Comparison of ENCODE assay signal across 8 cellular contexts in genomic region chr14:77376771-77377501, GRCh38. TPM values are rescaled to one million over a fixed set of nuclear protein-coding genes. Genes with fewer than 3 reads are reported as not detected.
DNase-seq lines count a peak whose midpoint lies in the region; ATAC-seq and TF ChIP-seq lines count a peak whose summit lies in the region.

TSS of gene SAMD15 (plus strand) at chr14:77377379. CDS start at chr14:77377419, 40 bp downstream.
TSS of gene TMED8 (minus strand) at chr14:77377094. CDS start at chr14:77377053, 41 bp downstream.

- H3K4me1 ChIP-seq in trophoblast cell (ENCODE audit: control insufficient read depth in 1 of 2, insufficient read depth in 2 of 2, low read length in 2 of 2) = peaks cover 4 to 12% of the 10 kb centered on the region in 2 experiments
- peaks cover 0 to 23% (median 16%) of the 10 kb centered on the region in 4 donors for H3K4me1 ChIP-seq in transverse colon

- peaks cover 6% of the 10 kb centered on the region for H3K79me2 ChIP-seq in trophoblast cell (ENCODE audit: control insufficient read depth, insufficient read depth, low read length, poor library complexity)

- no peak for TF ChIP-seq EP300 in transverse colon (IDR thresholded peaks at IDR 0.05; ENCODE audit: low read depth)

- peak within 1 kb of the TSS; percentile 63 for H3K18ac ChIP-seq in trophoblast cell (ENCODE audit: low read length)

- H3K4me1 Mint-ChIP-seq in HFFc6 (ENCODE audit: low read depth) = peaks cover 38% of the 10 kb centered on the region
- peaks cover 38% of the 10 kb centered on the region for H3K4me1 Mint-ChIP-seq in activated naive CD8-positive, alpha-beta T cell treated with anti-CD3 and anti-CD28 coated beads for 36 hours

- no peaks in the 10 kb centered on the region for H3K9me3 ChIP-seq in trophoblast cell (ENCODE audit: insufficient read depth, low read depth, low read length)
- no peaks in the 10 kb centered on the region for H3K9me3 ChIP-seq in transverse colon

- H2AFZ ChIP-seq in trophoblast cell (ENCODE audit: insufficient read depth, low read length, poor library complexity) = peak within 1 kb of the TSS; percentile 92

- H3K36me3 Mint-ChIP-seq in HFFc6 (ENCODE audit: low read depth) = 0 out of 2 replicates have a peak, but pooled peaks cover 10% of the 10 kb centered on the region
- H3K36me3 Mint-ChIP-seq in activated naive CD8-positive, alpha-beta T cell treated with anti-CD3 and anti-CD28 coated beads for 36 hours = peaks cover 34% of the 10 kb centered on the region

- peak within 1 kb of the TSS; percentile 93 for H3K4me3 ChIP-seq in trophoblast cell (ENCODE audit: low read depth, low read length)
- H3K4me3 ChIP-seq in transverse colon = peak within 1 kb of the TSS; percentile 80 to 99 (median 90)

- WGBS in trophoblast cell (ENCODE audit: extremely low coverage, insufficient coverage, insufficient read length) = no CpG with 5 or more reads among the region's 69 CpGs
- 1% methylated on average over 69 of the region's 69 CpGs; no CpG with 5 or more reads in 1 of the 2 donors for WGBS in transverse colon (ENCODE audit: low coverage in 1 of 2), 2 donors

- H4K91ac ChIP-seq in trophoblast cell (ENCODE audit: low read depth, low read length) = peak within 1 kb of the TSS; percentile 61

- no peaks in the 10 kb centered on the region for H3K9me3 Mint-ChIP-seq in HFFc6
- H3K9me3 Mint-ChIP-seq in activated naive CD8-positive, alpha-beta T cell treated with anti-CD3 and anti-CD28 coated beads for 36 hours = peaks cover 6% of the 10 kb centered on the region

- no peak within 1 kb of the TSS for H3K23ac ChIP-seq in trophoblast cell (ENCODE audit: low read length)

- peak within 1 kb of the TSS; percentile 61 for H4K12ac ChIP-seq in trophoblast cell (ENCODE audit: low read depth, low read length)

- peak within 1 kb of the TSS; percentile 90 for H3K4me3 Mint-ChIP-seq in HFFc6
- H3K4me3 Mint-ChIP-seq in activated naive CD8-positive, alpha-beta T cell treated with anti-CD3 and anti-CD28 coated beads for 36 hours = peak within 1 kb of the TSS; percentile 93

- peak within 1 kb of the TSS; percentile 48 for H2BK120ac ChIP-seq in trophoblast cell (ENCODE audit: insufficient read depth, low read length, poor library complexity)

- DNase-seq in HFFc6 (peak; percentile 70), NAMALWA (ENCODE audit: low spot score) (peak; percentile 90), cardiac septum (ENCODE audit: low spot score) (peak; percentile 94), trophoblast cell (peak; percentile 83 to 88), transverse colon (peak; percentile 84)
- DNase-seq in activated naive CD8-positive, alpha-beta T cell treated with anti-CD3 and anti-CD28 coated beads for 36 hours = peak; percentile 88

- peak within 1 kb of the TSS; percentile 88 for H3K14ac ChIP-seq in trophoblast cell (ENCODE audit: low read length)

- H2AK5ac ChIP-seq in trophoblast cell (ENCODE audit: low read length) = no peak within 1 kb of the TSS

- TF ChIP-seq POLR2A in GM10847 (IDR thresholded peaks at IDR 0.05; ENCODE audit: extremely low read depth, insufficient read length) (peak; percentile 43), transverse colon (IDR thresholded peaks at IDR 0.05) (no peak)

- TF ChIP-seq CTCF in HFFc6 (IDR thresholded peaks at IDR 0.05) (peak; percentile 60), transverse colon (IDR thresholded peaks at IDR 0.05) (peak in 3 of 5 experiments; percentile 32 to 43 (median 38))

- in situ Hi-C loops in transverse colon (cut with MboI; ENCODE audit: low pct_ligation_motif_present in 1 of 4, low pct_unique_long_range_greater_than_20kb in 1 of 4, low sequenced_read_pairs in 3 of 4) = no loop called here

- no peaks in the 10 kb centered on the region for H3K27me3 Mint-ChIP-seq in HFFc6 (ENCODE audit: insufficient read depth)
- no peaks in the 10 kb centered on the region for H3K27me3 Mint-ChIP-seq in activated naive CD8-positive, alpha-beta T cell treated with anti-CD3 and anti-CD28 coated beads for 36 hours

- peak within 1 kb of the TSS; percentile 37 for H3K4ac ChIP-seq in trophoblast cell (ENCODE audit: low read depth, low read length)

- no peaks in the 10 kb centered on the region for H3K27me3 ChIP-seq in trophoblast cell (ENCODE audit: insufficient read depth, low read length)
- H3K27me3 ChIP-seq in transverse colon = no peaks in the 10 kb centered on the region

- peak within 1 kb of the TSS; percentile 90 for H3K4me2 ChIP-seq in trophoblast cell (ENCODE audit: low read length)

- peak within 1 kb of the TSS; percentile 65 for H3K27ac Mint-ChIP-seq in HFFc6
- H3K27ac Mint-ChIP-seq in activated naive CD8-positive, alpha-beta T cell treated with anti-CD3 and anti-CD28 coated beads for 36 hours = peak within 1 kb of the TSS; percentile 92

- H3K27ac ChIP-seq in trophoblast cell (ENCODE audit: low read depth, low read length) (peak within 1 kb of the TSS; percentile 84), transverse colon (peak within 1 kb of the TSS; percentile 88 to 96 (median 92))

- intact Hi-C loops in cardiac septum (cut with DNase I) = loop anchor here (5.0 kb wide), 1 partner anchor 55 kb away; the partner anchor contains the start of genes GSTZ1 and POMT2
- intact Hi-C loops in transverse colon (cut with DNase I; ENCODE audit: low total_unique reads) = no loop called here

- H3K9ac ChIP-seq in trophoblast cell (ENCODE audit: low read length) = peak within 1 kb of the TSS; percentile 93

- H4K8ac ChIP-seq in trophoblast cell (ENCODE audit: low read depth, low read length) = peak within 1 kb of the TSS; percentile 88

- ATAC-seq in SK-N-SH treated with all-trans-retinoic acid at 6 μM for 48 hours = peak; percentile 99

- no peak within 1 kb of the TSS for H2BK12ac ChIP-seq in trophoblast cell (ENCODE audit: low read length)

- H3K36me3 ChIP-seq in trophoblast cell (ENCODE audit: control insufficient read depth in 1 of 2, insufficient read depth in 2 of 2, low read length in 2 of 2) (no peaks in the 10 kb centered on the region), transverse colon (no peaks in the 10 kb centered on the region)

- peaks cover 8% of the 10 kb centered on the region for H3K79me1 ChIP-seq in trophoblast cell (ENCODE audit: low read length)

- H2BK5ac ChIP-seq in trophoblast cell (ENCODE audit: low read depth, low read length, poor library complexity) = peak within 1 kb of the TSS; percentile 83

TF ChIP-seq in SK-N-SH treated with all-trans-retinoic acid at 6 μM for 48 hours, 23 proteins besides CTCF, POLR2A, EP300 and RAD21:
- TF ChIP-seq RARB (CRISPR knock-in tag; IDR thresholded peaks at IDR 0.05) (no peak), CSDC2 (CRISPR knock-in tag; IDR thresholded peaks at IDR 0.05) (no peak), ZFP3 (CRISPR knock-in tag; IDR thresholded peaks at IDR 0.05) (no peak)

RNA-seq across cellular contexts. Expression of gene SAMD15, which starts in this region (rescaled TPM):
- total RNA-seq in HFFc6 (2021; fragmentation: NEBNext Ultra II Directional; extraction: Animal tissue kit (Norgen Biotek cat#: 25700)) = 1 to 10 TPM in 5 of 6 experiments, under 1 TPM in 1; 0.83 to 1.7 (median 1.3) TPM
- total RNA-seq in activated naive CD8-positive, alpha-beta T cell treated with anti-CD3 and anti-CD28 coated beads for 36 hours = under 1 TPM; 0.34 to 0.45 TPM
- total RNA-seq in cardiac septum (0.11 TPM), transverse colon (under 1 TPM in 2 of 4 donors, not detected in 2; 0.16 to 0.41 TPM)
- 0.41 and 0.50 TPM in 2 replicates for polyA plus RNA-seq in trophoblast cell (2013)

RNA-seq across cellular contexts. Expression of gene TMED8, which starts in this region (rescaled TPM):
- total RNA-seq in HFFc6 (2021; fragmentation: NEBNext Ultra II Directional; extraction: Animal tissue kit (Norgen Biotek cat#: 25700)) = 1 to 10 TPM; 5.7 to 7.0 (median 6.6) TPM
- total RNA-seq in activated naive CD8-positive, alpha-beta T cell treated with anti-CD3 and anti-CD28 coated beads for 36 hours = 10 to 100 TPM; 25.0 to 26.0 TPM
- total RNA-seq in cardiac septum = 5.6 TPM
- 5.9 and 6.0 TPM in 2 replicates for polyA plus RNA-seq in trophoblast cell (2013)
- 1 to 10 TPM; 4.9 to 9.2 (median 6.2) TPM for total RNA-seq in transverse colon

Comparison
In these comparisons a context has a peak if more than half of its experiments do, and no peak if none do; other contexts are left out.
1. Peak in every context shown above with its lines: DNase-seq, ATAC-seq, H3K4me3 ChIP-seq and H3K27ac ChIP-seq.